In genomic region chr9:13268469-13268868, GRCh38 we compare ENCODE assay signal across 19 cellular contexts. TPM values are rescaled to one million over a fixed set of nuclear protein-coding genes. Genes with fewer than 3 reads are reported as not detected.
DNase-seq lines count a peak whose midpoint lies in the region; ATAC-seq, FAIRE-seq and TF ChIP-seq lines count a peak whose summit lies in the region.
"Had no signal": no experiment of that assay in that cellular context is flagged by ENCODE, and none has a peak within 500 bp of the region (broad histone marks: within the 10 kb centered on the region; RNA-seq: fewer than 3 reads in every experiment).

No MANE protein-coding gene starts in this region.

- peak overlapping the region in 1 of 2 experiments; percentile 88 for H3K18ac ChIP-seq in mesenchymal stem cell (ENCODE audit: low read depth in 1 of 2, low read length in 2 of 2)

- WGBS in K562 (ENCODE audit: insufficient coverage, low coverage, missing lambda C conversion rate), result 0% methylated on average over 7 of the region's 7 CpGs
- 10% methylated on average over 7 of the region's 7 CpGs for WGBS in mesenchymal stem cell

- ATAC-seq in K562 (peak; percentile 54), left colon (no peak)
- ATAC-seq in effector memory CD8-positive, alpha-beta T cell (replicated peaks), result no peak
- ATAC-seq: activated T-cell treated with anti-CD3 and anti-CD28 coated beads, Interleukin-2, amount 50 U/mL, for 72 hours had no signal

- H3K79me2 ChIP-seq in ACC112 (ENCODE audit: control insufficient read depth, insufficient read depth, low read length, unreplicated experiment) (peaks cover 67% of the 10 kb centered on the region), K562 (ENCODE audit: control insufficient read depth, insufficient read depth, low read length) (no peaks in the 10 kb centered on the region)

- CTCF ChIA-PET in K562 (lab: Yijun Ruan, JAX; ENCODE audit: low intra/inter-chr PET ratio), result no interaction called here

- peaks cover 0 to 47% (median 16%) of the 10 kb centered on the region in 6 donors for H3K9me3 Mint-ChIP-seq in immature natural killer cell
- H3K9me3 Mint-ChIP-seq in effector memory CD8-positive, alpha-beta T cell, result peaks cover 6 to 24% of the 10 kb centered on the region in 2 donors

- H3K27me3 ChIP-seq in ACC112 (ENCODE audit: insufficient read depth, low read length) (no peaks in the 10 kb centered on the region), K562 (ENCODE audit: control insufficient read depth in 2 of 2, insufficient read depth in 2 of 2, low read length in 2 of 2) (no peaks in the 10 kb centered on the region), mesenchymal stem cell (ENCODE audit: control insufficient read depth in 1 of 2, insufficient read depth in 1 of 2, low read length in 2 of 2) (no peaks in the 10 kb centered on the region)
- H3K27me3 ChIP-seq: adrenal gland, colonic mucosa, right lobe of liver had no signal

- no peaks in the 10 kb centered on the region for H3K9me1 ChIP-seq in K562 (ENCODE audit: control insufficient read depth, insufficient read depth, low read length)

- H3K36me3 ChIP-seq in ACC112 (ENCODE audit: insufficient read depth, low read length), result no peaks in the 10 kb centered on the region
- H3K36me3 ChIP-seq in K562 (ENCODE audit: control insufficient read depth, insufficient read depth, low read length), result no peaks in the 10 kb centered on the region
- no peaks in the 10 kb centered on the region for H3K36me3 ChIP-seq in mesenchymal stem cell (ENCODE audit: control insufficient read depth in 1 of 2, insufficient read depth in 2 of 2, low read depth in 1 of 2, low read length in 2 of 2)
- H3K36me3 ChIP-seq: adrenal gland, colonic mucosa, right lobe of liver had no signal

- no peak overlapping the region for H3K14ac ChIP-seq in mesenchymal stem cell (ENCODE audit: low read length in 2 of 2)

- H3K79me1 ChIP-seq in mesenchymal stem cell (replicated peaks; ENCODE audit: low read length, poor library complexity, severe bottlenecking), result peaks cover 13% of the 10 kb centered on the region

- H3K27me3 Mint-ChIP-seq in immature natural killer cell (ENCODE audit: low read depth in 3 of 3), result peaks cover 0 to 4% (median 0%) of the 10 kb centered on the region in 3 donors
- H3K27me3 Mint-ChIP-seq in effector memory CD8-positive, alpha-beta T cell, result no peaks in the 10 kb centered on the region

- H3K23ac ChIP-seq in mesenchymal stem cell (ENCODE audit: low read length in 2 of 2), result no peak overlapping the region

- peak; percentile 56 for FAIRE-seq in K562 (lab: Jason Lieb, UNC)

- peak overlapping the region in 1 of 2 experiments; percentile 79 for H2BK12ac ChIP-seq in mesenchymal stem cell (ENCODE audit: low read length in 2 of 2)

- no peak overlapping the region for H2BK15ac ChIP-seq in mesenchymal stem cell (ENCODE audit: low read depth, poor library complexity, severe bottlenecking)

- no peak overlapping the region for H3K4ac ChIP-seq in mesenchymal stem cell (ENCODE audit: low read depth in 1 of 2, low read length in 2 of 2)

- no peak overlapping the region for H2AK5ac ChIP-seq in mesenchymal stem cell (ENCODE audit: low read length, severe bottlenecking)

- H3K4me3 Mint-ChIP-seq in immature natural killer cell, result no peak overlapping the region
- no peak overlapping the region for H3K4me3 Mint-ChIP-seq in effector memory CD8-positive, alpha-beta T cell
- H3K4me3 Mint-ChIP-seq: activated T-cell treated with anti-CD3 and anti-CD28 coated beads, Interleukin-2, amount 50 U/mL, for 72 hours had no signal

- TF ChIP-seq EP300 in K562 (IDR thresholded peaks at IDR 0.05; ENCODE audit: low read length), result 0 out of 2 replicates have a peak, but pooled peaks have one; percentile 24

- H4K20me1 ChIP-seq in K562 (replicated peaks; ENCODE audit: control insufficient read depth, insufficient read depth, low read length), result no peaks in the 10 kb centered on the region

- H4K91ac ChIP-seq in mesenchymal stem cell (ENCODE audit: low read length), result no peak overlapping the region

- TF ChIP-seq POLR2A in K562 (conservative IDR thresholded peaks at IDR 0.05), result no peak

- H3K4me1 Mint-ChIP-seq in immature natural killer cell, result no peaks in the 10 kb centered on the region
- H3K4me1 Mint-ChIP-seq in effector memory CD8-positive, alpha-beta T cell (ENCODE audit: low read depth in 2 of 2), result no peaks in the 10 kb centered on the region

- no peak overlapping the region for H3K27ac Mint-ChIP-seq in immature natural killer cell
- H3K27ac Mint-ChIP-seq in effector memory CD8-positive, alpha-beta T cell, result no peak overlapping the region
- H3K27ac Mint-ChIP-seq: activated T-cell treated with anti-CD3 and anti-CD28 coated beads, Interleukin-2, amount 50 U/mL, for 72 hours had no signal

- H3K4me3 ChIP-seq in ACC112 (ENCODE audit: low read depth, low read length), result no peak overlapping the region
- H3K4me3 ChIP-seq in K562, result no peak overlapping the region
- H3K4me3 ChIP-seq in mesenchymal stem cell (ENCODE audit: insufficient read depth in 1 of 2, low read depth in 1 of 2, low read length in 2 of 2), result no peak overlapping the region
- H3K4me3 ChIP-seq: adrenal gland, colonic mucosa, lung, right lobe of liver had no signal

- in situ Hi-C loops in K562 (cut with MboI), result no loop called here

- intact Hi-C loops in K562 (cut with micrococcal nuclease) (no loop called here), left colon (cut with DNase I, micrococcal nuclease) (no loop called here)

- H3K4me1 ChIP-seq in ACC112 (ENCODE audit: control insufficient read depth, insufficient read depth, low read length, unreplicated experiment) (peaks cover 60% of the 10 kb centered on the region), K562 (replicated peaks in 1 of 2; ENCODE audit: control insufficient read depth in 2 of 2, insufficient read depth in 2 of 2, low read length in 2 of 2) (peaks cover 0 to 3% of the 10 kb centered on the region in 2 experiments; a peak in 2 of 5 replicates), mesenchymal stem cell (ENCODE audit: control insufficient read depth, insufficient read depth, low read depth, low read length) (peaks cover 3% of the 10 kb centered on the region)
- H3K4me1 ChIP-seq: colonic mucosa, right lobe of liver had no signal

- H3K9me3 ChIP-seq in K562 (replicated peaks; ENCODE audit: control insufficient read depth, insufficient read depth, low read depth, low read length) (no peaks in the 10 kb centered on the region), mesenchymal stem cell (ENCODE audit: control insufficient read depth, low read length) (no peaks in the 10 kb centered on the region)
- H3K9me3 ChIP-seq: adrenal gland, colonic mucosa, right lobe of liver had no signal

- POLR2A ChIA-PET in K562 (lab: Yijun Ruan, JAX), result no interaction called here

- DNase-seq in NCI-H226 (peak; percentile 97), K562 (ENCODE audit: extremely low read depth in 1 of 4, low spot score in 3 of 4) (peak; percentile 9 to 55 (median 20)), mesenchymal stem cell (peak; percentile 64), ecto neural progenitor cell (ENCODE audit: low spot score) (no peak), immature natural killer cell (no peak), left colon (no peak)
- DNase-seq in effector memory CD8-positive, alpha-beta T cell, result no peak
- DNase-seq: activated T-cell treated with anti-CD3 and anti-CD28 coated beads, Interleukin-2, amount 50 U/mL, for 72 hours; adrenal gland; colonic mucosa; COR-L47; NCI-H187; NCI-H524; right lobe of liver; RPMI8226; stimulated activated CD4-positive, alpha-beta T cell treated with anti-CD3 and anti-CD28 coated beads, Interleukin-4, amount 100 ng/mL, for 1 hour; T-helper 9 cell had no signal

- no peak overlapping the region for H4K8ac ChIP-seq in mesenchymal stem cell (ENCODE audit: low read length)

- no peaks in the 10 kb centered on the region for H3K36me3 Mint-ChIP-seq in immature natural killer cell
- no peaks in the 10 kb centered on the region for H3K36me3 Mint-ChIP-seq in effector memory CD8-positive, alpha-beta T cell (ENCODE audit: insufficient read depth)

- H2AFZ ChIP-seq in ACC112 (ENCODE audit: low read length, unreplicated experiment) (no peak overlapping the region), K562 (ENCODE audit: low read depth, low read length) (no peak overlapping the region; the same call in 1 of the 2 replicates), mesenchymal stem cell (ENCODE audit: low read depth, low read length) (no peak overlapping the region)

- H3K27ac ChIP-seq in ACC112 (ENCODE audit: low read depth, low read length), result peak overlapping the region; percentile 93
- H3K27ac ChIP-seq in K562 (ENCODE audit: extremely low read depth, low read depth, low read length), result no peak overlapping the region; the same call in 1 of the 3 replicates
- no peak overlapping the region for H3K27ac ChIP-seq in mesenchymal stem cell (ENCODE audit: low read length, poor library complexity, severe bottlenecking)
- H3K27ac ChIP-seq: adrenal gland, colonic mucosa, right lobe of liver had no signal

- no TSS peak for BruUV-seq in K562 (replicated peaks; lab: Mats Ljungman, UMichigan)

- no peak for TF ChIP-seq CTCF in K562 (IDR thresholded peaks at IDR 0.05 in 2 of 3, conservative IDR thresholded peaks at IDR 0.05 in 1 of 3; ENCODE audit: insufficient read depth in 2 of 3, low read depth in 1 of 3, low read length in 3 of 3)

- no peak overlapping the region; the same call in 1 of the 2 replicates for H3K4me2 ChIP-seq in K562 (ENCODE audit: insufficient read depth, low read length)
- no peak overlapping the region for H3K4me2 ChIP-seq in mesenchymal stem cell (ENCODE audit: low read length, poor library complexity, severe bottlenecking)

- 0 out of 4 replicates have a peak, but pooled peaks of 1 of the 2 experiments have one; percentile 9 for TF ChIP-seq RAD21 in K562 (CRISPR knock-in tag; conservative IDR thresholded peaks at IDR 0.05 in 1 of 2, IDR thresholded peaks at IDR 0.05 in 1 of 2)

- H2BK120ac ChIP-seq in mesenchymal stem cell (ENCODE audit: low read depth, low read length), result no peak overlapping the region

- H3K9ac ChIP-seq in K562 (ENCODE audit: insufficient read depth in 1 of 2, low read depth in 2 of 2, low read length in 2 of 2), result no peak overlapping the region
- no peak overlapping the region for H3K9ac ChIP-seq in mesenchymal stem cell (ENCODE audit: low read length)

- H2BK5ac ChIP-seq in mesenchymal stem cell (ENCODE audit: low read depth, low read length, poor library complexity, severe bottlenecking), result no peak overlapping the region

RNA-seq across cellular contexts. Expression of gene MPDZ, which starts 11.0 kb away (rescaled TPM):
- 10.0 and 26.5 TPM in 2 replicates for total RNA-seq in K562 (2011; cell fraction: chromatin; rRNA removed; ENCODE audit: low replicate concordance)
- total RNA-seq in K562 (2011; cell fraction: nucleolus; rRNA removed), result 3.0 and 5.0 TPM in 2 replicates
- 9.0 and 12.2 TPM in 2 replicates for total RNA-seq in K562 (2011; cell fraction: nucleoplasm; rRNA removed)
- total RNA-seq in K562 (2014; rRNA removed) (4.6 and 4.9 TPM in 2 replicates), K562 (2014; rRNA removed; fragmentation: Illumina TruSeq; extraction: Trizol) (6.6 and 7.0 TPM in 2 replicates), K562 (2015; rRNA removed; fragmentation: Illumina TruSeq; extraction: Trizol) (7.6 and 8.3 TPM in 2 replicates), K562 (2021) (5.7 and 6.1 TPM in 2 replicates), left colon (1 to 10 TPM; 3.1 to 8.5 TPM)
- polyA plus RNA-seq in K562 (2011; rRNA removed) (0.84 and 13.2 TPM in 2 replicates), K562 (2014; fragmentation: Illumina TruSeq; extraction: Trizol) (5.7 and 7.4 TPM in 2 replicates), K562 (2014; fragmentation: Nextera tagmentation; extraction: Ambion mirVana) (1 to 10 TPM; 3.9 to 4.2 TPM), K562 (2014; rRNA removed) (5.0 and 5.8 TPM in 2 replicates), immature natural killer cell (not detected)
- 0.25 and 3.6 TPM in 2 replicates for polyA plus RNA-seq in K562 (2011; cell fraction: cytosol; rRNA removed)
- 1.7 and 22.8 TPM in 2 replicates for polyA plus RNA-seq in K562 (2011; cell fraction: nucleus; rRNA removed)
- polyA plus RNA-seq in K562 (2012), result 5.0 and 5.2 TPM in 2 replicates
- 2.9 and 28.2 TPM in 2 replicates for polyA minus RNA-seq in K562 (2011; rRNA and poly(A)+ RNA removed)
- polyA minus RNA-seq in K562 (2011; cell fraction: cytosol; rRNA and poly(A)+ RNA removed), result 0.36 and 8.1 TPM in 2 replicates
- 2.2 and 15.2 TPM in 2 replicates for polyA minus RNA-seq in K562 (2011; cell fraction: nucleus; rRNA and poly(A)+ RNA removed)
- 21.5 TPM for polyA plus RNA-seq in mesenchymal stem cell (2013, experiment 1 of 2)
- polyA plus RNA-seq in mesenchymal stem cell (2013, experiment 2 of 2), result 22.9 TPM
- total RNA-seq: activated T-cell treated with anti-CD3 and anti-CD28 coated beads, Interleukin-2, amount 50 U/mL, for 72 hours had no signal

Comparison
In these comparisons a context has a peak if more than half of its experiments do, and no peak if none do; other contexts are left out.
1. DNase-seq: peak in NCI-H226 (single experiment), K562 (4 of 4) and mesenchymal stem cell (single experiment); none in ecto neural progenitor cell (single experiment), immature natural killer cell (0 of 3), effector memory CD8-positive, alpha-beta T cell (0 of 3) and left colon (0 of 2).